9 cellular contexts compared by ENCODE assay signal in the genomic region with DNA sequence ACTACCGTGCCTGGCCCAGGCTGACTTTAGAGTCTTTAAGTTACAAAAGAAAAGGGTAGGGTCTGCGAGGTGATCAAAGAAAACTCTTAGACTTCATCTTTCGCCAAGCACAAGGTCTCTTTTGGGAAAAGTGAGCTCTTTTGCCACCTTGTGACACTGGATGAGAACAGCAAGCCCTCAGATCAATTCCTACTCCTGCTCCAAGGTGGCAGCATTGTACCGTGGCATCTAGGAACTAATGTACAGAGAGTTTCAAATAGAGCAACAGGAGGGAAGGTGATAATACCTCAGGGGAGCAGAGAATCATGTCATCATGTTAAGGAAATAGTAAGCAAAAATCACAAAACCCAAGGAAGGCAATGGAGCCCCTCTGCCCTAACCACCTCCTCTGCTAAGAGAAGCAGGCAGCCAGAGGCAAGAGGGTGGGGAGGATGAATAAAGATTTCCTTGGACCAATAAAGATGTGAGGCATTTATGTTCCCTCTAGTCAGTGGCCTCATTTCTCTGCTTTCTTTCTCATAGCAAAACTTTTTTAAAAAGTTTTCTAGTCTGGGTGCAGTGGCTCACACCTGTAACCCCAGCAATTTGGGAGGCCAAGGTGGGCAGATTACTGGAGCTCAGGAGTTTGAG. TPM values are rescaled to one million over a fixed set of nuclear protein-coding genes. Genes with fewer than 3 reads are reported as not detected.
DNase-seq lines count a peak whose midpoint lies in the region; ATAC-seq and TF ChIP-seq lines count a peak whose summit lies in the region.
"Had no signal": no experiment of that assay in that cellular context is flagged by ENCODE, and none has a peak within 500 bp of the region (broad histone marks: within the 10 kb centered on the region; RNA-seq: fewer than 3 reads in every experiment).

No MANE protein-coding gene starts in this region.

- in situ Hi-C loops in Panc1 (cut with HindIII; ENCODE audit: low pct_unique_long_range_greater_than_20kb, low sequenced_read_pairs) = no loop called here

- H3K27ac ChIP-seq in Panc1 (ENCODE audit: low read length) (no peak overlapping the region), esophagus squamous epithelium (no peak overlapping the region), substantia nigra (ENCODE audit: low read depth, low read length, poor library complexity, severe bottlenecking) (no peak overlapping the region)
- H3K27ac ChIP-seq: BLaER1 had no signal

- H3K36me3 ChIP-seq in Panc1 (ENCODE audit: control insufficient read depth, insufficient read depth, low read length) = no peaks in the 10 kb centered on the region
- no peaks in the 10 kb centered on the region for H3K36me3 ChIP-seq in esophagus squamous epithelium
- H3K36me3 ChIP-seq: BLaER1 had no signal

- H3K36me3 Mint-ChIP-seq in nephron progenitor cell (ENCODE audit: low read depth) = peaks cover 3% of the 10 kb centered on the region

- H3K27ac Mint-ChIP-seq in nephron progenitor cell = no peak overlapping the region

- no peaks in the 10 kb centered on the region for H3K4me1 ChIP-seq in Panc1 (ENCODE audit: control insufficient read depth, insufficient read depth, low read length)
- H3K4me1 ChIP-seq in esophagus squamous epithelium = peaks cover 0 to 5% (median 0%) of the 10 kb centered on the region in 3 donors
- H3K4me1 ChIP-seq: BLaER1 had no signal

- ATAC-seq in Right ventricle myocardium inferior (peak; percentile 76), Panc1 (peak; percentile 94)

- peaks cover 9% of the 10 kb centered on the region for H3K4me1 Mint-ChIP-seq in nephron progenitor cell

- DNase-seq in Right ventricle myocardium inferior (ENCODE audit: missing footprints) (no peak), cardiac septum (ENCODE audit: low spot score) (no peak), M059J (ENCODE audit: low read depth) (peak; percentile 84), Panc1 (ENCODE audit: low read depth, low spot score) (peak; percentile 82), esophagus squamous epithelium (lab: John Stamatoyannopoulos, UW) (no peak), nephron progenitor cell (peak; percentile 57), substantia nigra (lab: John Stamatoyannopoulos, UW) (peak in 39 of 49 donors; percentile 1 to 70 (median 29))
- peak; percentile 53 for DNase-seq in activated T-cell treated with anti-CD3 and anti-CD28 coated beads, Interleukin-2, amount 50 U/mL, for 1 hour

- no peak for TF ChIP-seq POLR2A in esophagus squamous epithelium (IDR thresholded peaks at IDR 0.05)

- H3K9me3 ChIP-seq in Panc1 (ENCODE audit: control insufficient read depth, insufficient read depth, low read depth, low read length) = no peaks in the 10 kb centered on the region
- H3K9me3 ChIP-seq in esophagus squamous epithelium = no peaks in the 10 kb centered on the region
- H3K9me3 ChIP-seq: BLaER1 had no signal

- no peaks in the 10 kb centered on the region for H3K27me3 Mint-ChIP-seq in nephron progenitor cell (ENCODE audit: low read depth, poor library complexity)

- CTCF ChIA-PET in Panc1 (lab: Charles Lee) = interaction anchor here (0.5 to 1.0 kb wide), 9 partner anchors 9 to 200 kb away, joined by 3 to 7 read pairs (median 4); no protein-coding TSS in a partner anchor

- H3K27me3 ChIP-seq in Panc1 (ENCODE audit: control insufficient read depth, insufficient read depth, low read length) = no peaks in the 10 kb centered on the region
- H3K27me3 ChIP-seq in esophagus squamous epithelium = no peaks in the 10 kb centered on the region
- H3K27me3 ChIP-seq: BLaER1 had no signal

- H3K4me3 ChIP-seq in Panc1 (ENCODE audit: low read depth in 2 of 2, low read length in 2 of 2) (no peak overlapping the region), esophagus squamous epithelium (no peak overlapping the region)
- H3K4me3 ChIP-seq: BLaER1 had no signal

- TF ChIP-seq CTCF in Panc1 (IDR thresholded peaks at IDR 0.05) (peak; percentile 89), esophagus squamous epithelium (IDR thresholded peaks at IDR 0.05) (peak; percentile 85 to 99 (median 95)), nephron progenitor cell (IDR thresholded peaks at IDR 0.05) (peak; percentile 94)

- BruUV-seq in Panc1 (replicated peaks; lab: Mats Ljungman, UMichigan) = no TSS peak

- H3K4me3 Mint-ChIP-seq in nephron progenitor cell = no peak overlapping the region

- POLR2A ChIA-PET in Panc1 (lab: Charles Lee) = interaction anchor here (0.5 kb wide), 1 partner anchor 32 kb away, joined by 17 read pairs; no protein-coding TSS in a partner anchor

- WGBS in esophagus squamous epithelium, 2 donors = 0 to 11% methylated on average over 4 of the region's 4 CpGs

- intact Hi-C loops in Right ventricle myocardium inferior (cut with DNase I) = no loop called here
- intact Hi-C loops in cardiac septum (cut with DNase I) = no loop called here
- intact Hi-C loops in Panc1 (cut with micrococcal nuclease; ENCODE audit: unreplicated experiment) = loop anchor here (1.0 kb wide), 1 partner anchor 24 kb away; no protein-coding TSS in a partner anchor
- intact Hi-C loops in esophagus squamous epithelium (cut with DNase I) = no loop called here

- H3K9me3 Mint-ChIP-seq in nephron progenitor cell = no peaks in the 10 kb centered on the region

RNA-seq across cellular contexts. Expression of gene C17orf78, which starts 2.1 kb away (rescaled TPM):
- not detected for total RNA-seq in Right ventricle myocardium inferior
- not detected for total RNA-seq in cardiac septum
- not detected in 2 replicates for total RNA-seq in M059J (2014; rRNA removed; shearing (Covaris generic))
- total RNA-seq in Panc1 (2021; ENCODE audit: unreplicated experiment) = not detected
- not detected for polyA plus RNA-seq in Panc1 (2012; ENCODE audit: insufficient read length)
- total RNA-seq in esophagus squamous epithelium = not detected

RNA-seq across cellular contexts. Expression of gene ACACA, which starts 33.0 kb away (rescaled TPM):
- total RNA-seq in Right ventricle myocardium inferior (13.3 TPM), cardiac septum (26.9 TPM), Panc1 (2021; ENCODE audit: unreplicated experiment) (131 TPM), esophagus squamous epithelium (10 to 100 TPM; 34.5 to 81.0 (median 55.8) TPM)
- 16.2 and 33.7 TPM in 2 replicates for total RNA-seq in M059J (2014; rRNA removed; shearing (Covaris generic))
- polyA plus RNA-seq in Panc1 (2012; ENCODE audit: insufficient read length) = 54.5 TPM

RNA-seq across cellular contexts. Expression of gene TADA2A, which starts 33.0 kb away (rescaled TPM):
- 11.3 TPM for total RNA-seq in Right ventricle myocardium inferior
- total RNA-seq in cardiac septum = 18.5 TPM
- 14.6 and 17.5 TPM in 2 replicates for total RNA-seq in M059J (2014; rRNA removed; shearing (Covaris generic))
- total RNA-seq in Panc1 (2021; ENCODE audit: unreplicated experiment) = 11.4 TPM
- 5.5 TPM for polyA plus RNA-seq in Panc1 (2012; ENCODE audit: insufficient read length)
- 1 to 10 TPM; 6.7 to 8.9 (median 7.6) TPM for total RNA-seq in esophagus squamous epithelium

Comparison
In these comparisons a context has a peak if more than half of its experiments do, and no peak if none do; other contexts are left out.
1. DNase-seq: peak in M059J (single experiment), Panc1 (single experiment), activated T-cell treated with anti-CD3 and anti-CD28 coated beads, Interleukin-2, amount 50 U/mL, for 1 hour (single experiment), nephron progenitor cell (single experiment) and substantia nigra (39 of 49); none in Right ventricle myocardium inferior (single experiment), cardiac septum (single experiment) and esophagus squamous epithelium (single experiment).
2. Peak in every context shown above with its lines, with median percentiles within 50 percentile points of each other: CTCF ChIP-seq.